ENCODE assay signal across 8 cellular contexts in genomic region chr12:104456417-104456949, GRCh38. TPM values are rescaled to one million over a fixed set of nuclear protein-coding genes. Genes with fewer than 3 reads are reported as not detected.
A peak's percentile ranks its signal among the peaks of the same experiment; 100 is the strongest.
DNase-seq lines count a peak whose midpoint lies in the region; ATAC-seq and TF ChIP-seq lines count a peak whose summit lies in the region.

TSS of gene CHST11 (plus strand) at chr12:104456948.

- peak within 1 kb of the TSS; percentile 91 for H3K4me3 Mint-ChIP-seq in activated CD4-positive, alpha-beta T cell treated with anti-CD3 and anti-CD28 coated beads for 36 hours

- TF ChIP-seq CTCF in AG04449 (IDR thresholded peaks at IDR 0.05; ENCODE audit: insufficient read depth, low read length, missing control alignments) (peak; percentile 17), choroid plexus epithelial cell (conservative IDR thresholded peaks at IDR 0.05; ENCODE audit: low read depth, low read length) (peak; percentile 53)

- peak; percentile 45 for ATAC-seq in GM18870 (IDR thresholded peaks at IDR 0.05; ENCODE audit: unreplicated experiment)
- peak; percentile 75 for ATAC-seq in HG03139 (IDR thresholded peaks at IDR 0.05; ENCODE audit: unreplicated experiment)
- peak; percentile 76 for ATAC-seq in activated CD4-positive, alpha-beta T cell treated with anti-CD3 and anti-CD28 coated beads for 36 hours

- H3K4me3 ChIP-seq in AG04449 (ENCODE audit: low read depth, low read length) (peak within 1 kb of the TSS; percentile 89), choroid plexus epithelial cell (ENCODE audit: low read depth, low read length) (peak within 1 kb of the TSS; percentile 88)

- CTCF ChIA-PET in AG04449 (lab: Yijun Ruan, JAX): interaction anchor here (1.2 to 2.8 kb wide), 6 partner anchors 7 to 337 kb away, joined by 3 to 9 read pairs (median 6); no protein-coding TSS in a partner anchor
- CTCF ChIA-PET in activated CD4-positive, alpha-beta T cell treated with anti-CD3 and anti-CD28 coated beads for 36 hours (lab: Charles Lee): interaction anchor here (0.6 to 1.4 kb wide), 10 partner anchors 10 to 289 kb away, joined by 3 to 5 read pairs (median 3); no protein-coding TSS in a partner anchor

- POLR2A ChIA-PET in AG04449 (lab: Yijun Ruan, JAX): interaction anchor here (0.6 to 2.0 kb wide), 2 partner anchors 147 to 491 kb away, joined by 3 to 9 read pairs; partner anchors contain the start of gene TDG
- POLR2A ChIA-PET in activated CD4-positive, alpha-beta T cell treated with anti-CD3 and anti-CD28 coated beads for 36 hours (lab: Charles Lee): no interaction called here

- H3K27ac Mint-ChIP-seq in activated CD4-positive, alpha-beta T cell treated with anti-CD3 and anti-CD28 coated beads for 36 hours: peak within 1 kb of the TSS; percentile 97

- intact Hi-C loops in activated CD4-positive, alpha-beta T cell treated with anti-CD3 and anti-CD28 coated beads for 36 hours (cut with DNase I, micrococcal nuclease): loop anchor here (1.0 to 5.0 kb wide), 13 partner anchors 42 to 650 kb away; partner anchors contain the start of genes SLC41A2 (in 2 of the 2), NT5DC3 (in 1 of the 2) and WASHC4 (in 1 of the 2)

- H3K27me3 Mint-ChIP-seq in activated CD4-positive, alpha-beta T cell treated with anti-CD3 and anti-CD28 coated beads for 36 hours: no peaks in the 10 kb centered on the region

- no peaks in the 10 kb centered on the region for H3K36me3 Mint-ChIP-seq in activated CD4-positive, alpha-beta T cell treated with anti-CD3 and anti-CD28 coated beads for 36 hours (ENCODE audit: low read depth)

- no peaks in the 10 kb centered on the region for H3K9me3 Mint-ChIP-seq in activated CD4-positive, alpha-beta T cell treated with anti-CD3 and anti-CD28 coated beads for 36 hours (ENCODE audit: low read depth)

- H3K4me1 Mint-ChIP-seq in activated CD4-positive, alpha-beta T cell treated with anti-CD3 and anti-CD28 coated beads for 36 hours: peaks cover 35% of the 10 kb centered on the region

- peak; percentile 29 for DNase-seq in AG04449 (ENCODE audit: low read depth, low spot score)
- DNase-seq in NCI-H460 (ENCODE audit: extremely low read depth, low read depth): peak; percentile 40
- peak; percentile 88 for DNase-seq in activated CD4-positive, alpha-beta T cell treated with anti-CD3 and anti-CD28 coated beads for 36 hours
- peak; percentile 91 for DNase-seq in choroid plexus epithelial cell (ENCODE audit: low read depth)
- DNase-seq in kidney glomerular epithelial cell (lab: John Stamatoyannopoulos, UW): peak; percentile 75
- peak; percentile 85 for DNase-seq in stimulated activated CD4-positive, alpha-beta T cell treated with anti-CD3 and anti-CD28 coated beads, Interleukin-15, amount 100 ng/mL, for 24 hours

RNA-seq across cellular contexts. Expression of gene CHST11, which starts in this region (rescaled TPM):
- total RNA-seq in NCI-H460 (2014; rRNA removed; shearing (Covaris generic)): 2.9 and 4.2 TPM in 2 replicates
- 1.7 and 10.6 TPM in 2 replicates for polyA plus RNA-seq in NCI-H460 (2014; cell fraction: nucleus; rRNA removed)
- 10 to 100 TPM; 33.3 to 33.6 TPM for total RNA-seq in activated CD4-positive, alpha-beta T cell treated with anti-CD3 and anti-CD28 coated beads for 36 hours

Comparison
In these comparisons a context has a peak if more than half of its experiments do, and no peak if none do; other contexts are left out.
1. Peak in every context shown above with its lines: DNase-seq, ATAC-seq and H3K4me3 ChIP-seq.
2. DNase-seq: peak in every context shown above with its lines; median percentile 91 in choroid plexus epithelial cell; 88 in activated CD4-positive, alpha-beta T cell treated with anti-CD3 and anti-CD28 coated beads for 36 hours; 85 in stimulated activated CD4-positive, alpha-beta T cell treated with anti-CD3 and anti-CD28 coated beads, Interleukin-15, amount 100 ng/mL, for 24 hours; 75 in kidney glomerular epithelial cell; 40 in NCI-H460; 29 in AG04449.